In the genomic region with DNA sequence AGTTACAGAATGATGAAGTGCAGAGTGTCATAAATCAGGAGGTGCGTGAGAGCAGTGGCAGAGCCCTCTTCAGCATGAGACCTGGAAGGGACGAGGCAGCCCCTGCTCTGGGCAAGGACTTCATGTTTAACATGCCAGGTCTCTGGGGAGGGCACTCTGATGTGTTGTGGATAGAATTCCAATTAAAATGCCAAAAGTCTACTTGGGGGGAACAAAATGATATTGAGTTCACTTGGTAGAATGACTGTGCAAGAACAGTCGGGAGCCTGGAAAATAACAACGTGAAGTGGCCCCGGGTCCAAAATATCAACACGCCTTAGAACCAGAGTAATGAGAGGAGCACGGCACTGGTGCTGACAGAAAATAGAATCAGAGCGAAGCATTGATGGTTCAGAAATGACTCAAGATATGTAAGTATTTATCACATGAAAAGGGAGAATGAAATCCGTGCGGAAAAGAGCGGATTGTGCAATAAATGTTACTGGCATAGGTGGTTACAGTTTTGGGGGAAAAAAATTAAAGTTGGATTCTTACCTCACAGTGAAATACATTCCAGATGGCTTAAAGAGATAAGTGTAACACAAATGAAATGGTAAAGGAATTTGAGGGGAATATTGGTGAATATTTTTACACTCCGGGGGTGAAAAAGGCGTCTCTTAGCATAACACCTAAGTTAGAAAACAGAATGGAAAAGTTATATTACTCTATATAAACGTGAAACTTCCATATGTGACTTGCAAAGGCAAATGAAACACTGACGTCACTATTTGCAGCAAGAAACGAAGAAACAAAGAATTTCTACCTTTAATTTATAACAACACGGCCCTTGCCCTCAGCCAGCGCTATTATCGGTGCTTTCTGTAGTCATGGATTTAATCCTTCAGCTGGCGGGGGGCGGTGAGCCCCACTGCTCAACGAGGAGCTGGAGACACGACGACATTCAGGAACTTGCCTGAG, we compare ENCODE assay signal across 18 cellular contexts.
"Had no signal": no experiment of that assay in that cellular context is flagged by ENCODE, and none has a peak within 500 bp of the region (broad histone marks: within the 10 kb centered on the region; RNA-seq: fewer than 3 reads in every experiment).

No MANE protein-coding gene starts in this region.

- H3K9me3 ChIP-seq: mucosa of descending colon, neutrophil had no signal

- H3K4me3 ChIP-seq: cardiac muscle cell, mucosa of descending colon, smooth muscle cell had no signal

- H3K27me3 ChIP-seq: cardiac muscle cell had no signal

- ATAC-seq: left colon; mucosa of descending colon; naive thymus-derived CD8-positive, alpha-beta T cell; stimulated activated memory B cell treated with anti-CD40 and anti-IgM and Interleukin-4, amounts not matched to agents 10 μg/mL and 1 μg/mL and 100 μg/mL, for 72 hours had no signal

- DNase-seq: activated B cell treated with CpG ODN at 0.5 μM for 24 hours; activated CD4-positive, alpha-beta memory T cell treated with anti-CD3 and anti-CD28 coated beads for 36 hours; activated gamma-delta T cell treated with Interleukin-2 at 50 U/mL for 16 hours; activated naive CD8-positive, alpha-beta T cell treated with anti-CD3 and anti-CD28 coated beads, Interleukin-2, amount 10 ng/mL, durations not matched to agents 7 days and 5 days; activated T-cell treated with anti-CD3 and anti-CD28 coated beads, Interleukin-2, amount 50 U/mL, for 48 hours; glutamatergic neuron; immature natural killer cell; left colon; mucosa of descending colon; naive thymus-derived CD8-positive, alpha-beta T cell; posterior cingulate gyrus; T-helper 2 cell had no signal

- H3K4me2 ChIP-seq: smooth muscle cell had no signal

- H3K27ac ChIP-seq: cardiac muscle cell, neutrophil had no signal

- FAIRE-seq: endothelial cell of umbilical vein, TTC549 had no signal

- H3K36me3 ChIP-seq: cardiac muscle cell, neutrophil had no signal
